Comparison of ENCODE assay signal across 1 cellular context in the genomic region with DNA sequence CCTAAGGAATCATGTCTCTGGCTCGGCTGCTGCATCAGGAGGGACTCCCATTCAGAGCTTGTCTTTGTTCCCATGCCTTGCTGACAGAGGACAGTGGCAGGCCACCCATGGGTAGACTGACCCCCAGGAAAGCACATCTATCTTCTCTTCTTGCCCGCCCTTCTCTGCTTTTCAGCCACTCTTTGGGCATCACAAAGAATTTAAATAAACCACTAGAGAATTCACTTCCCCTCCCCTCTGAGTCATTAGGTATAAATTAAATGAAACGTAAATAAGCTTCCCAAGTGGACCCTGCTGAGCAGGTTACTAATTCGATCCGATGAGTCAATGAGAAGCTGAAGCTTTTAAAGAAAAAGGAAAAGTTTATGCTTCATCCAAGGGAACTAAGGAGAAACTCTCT.
A peak's percentile ranks its signal among the peaks of the same experiment; 100 is the strongest.
TF ChIP-seq lines count a peak whose summit lies in the region.

No MANE protein-coding gene starts in this region.

TF ChIP-seq in HEK293, 187 proteins besides CTCF, POLR2A, EP300 and RAD21 (continued from another document and continues in another):
- TF ChIP-seq, protein P1, sequence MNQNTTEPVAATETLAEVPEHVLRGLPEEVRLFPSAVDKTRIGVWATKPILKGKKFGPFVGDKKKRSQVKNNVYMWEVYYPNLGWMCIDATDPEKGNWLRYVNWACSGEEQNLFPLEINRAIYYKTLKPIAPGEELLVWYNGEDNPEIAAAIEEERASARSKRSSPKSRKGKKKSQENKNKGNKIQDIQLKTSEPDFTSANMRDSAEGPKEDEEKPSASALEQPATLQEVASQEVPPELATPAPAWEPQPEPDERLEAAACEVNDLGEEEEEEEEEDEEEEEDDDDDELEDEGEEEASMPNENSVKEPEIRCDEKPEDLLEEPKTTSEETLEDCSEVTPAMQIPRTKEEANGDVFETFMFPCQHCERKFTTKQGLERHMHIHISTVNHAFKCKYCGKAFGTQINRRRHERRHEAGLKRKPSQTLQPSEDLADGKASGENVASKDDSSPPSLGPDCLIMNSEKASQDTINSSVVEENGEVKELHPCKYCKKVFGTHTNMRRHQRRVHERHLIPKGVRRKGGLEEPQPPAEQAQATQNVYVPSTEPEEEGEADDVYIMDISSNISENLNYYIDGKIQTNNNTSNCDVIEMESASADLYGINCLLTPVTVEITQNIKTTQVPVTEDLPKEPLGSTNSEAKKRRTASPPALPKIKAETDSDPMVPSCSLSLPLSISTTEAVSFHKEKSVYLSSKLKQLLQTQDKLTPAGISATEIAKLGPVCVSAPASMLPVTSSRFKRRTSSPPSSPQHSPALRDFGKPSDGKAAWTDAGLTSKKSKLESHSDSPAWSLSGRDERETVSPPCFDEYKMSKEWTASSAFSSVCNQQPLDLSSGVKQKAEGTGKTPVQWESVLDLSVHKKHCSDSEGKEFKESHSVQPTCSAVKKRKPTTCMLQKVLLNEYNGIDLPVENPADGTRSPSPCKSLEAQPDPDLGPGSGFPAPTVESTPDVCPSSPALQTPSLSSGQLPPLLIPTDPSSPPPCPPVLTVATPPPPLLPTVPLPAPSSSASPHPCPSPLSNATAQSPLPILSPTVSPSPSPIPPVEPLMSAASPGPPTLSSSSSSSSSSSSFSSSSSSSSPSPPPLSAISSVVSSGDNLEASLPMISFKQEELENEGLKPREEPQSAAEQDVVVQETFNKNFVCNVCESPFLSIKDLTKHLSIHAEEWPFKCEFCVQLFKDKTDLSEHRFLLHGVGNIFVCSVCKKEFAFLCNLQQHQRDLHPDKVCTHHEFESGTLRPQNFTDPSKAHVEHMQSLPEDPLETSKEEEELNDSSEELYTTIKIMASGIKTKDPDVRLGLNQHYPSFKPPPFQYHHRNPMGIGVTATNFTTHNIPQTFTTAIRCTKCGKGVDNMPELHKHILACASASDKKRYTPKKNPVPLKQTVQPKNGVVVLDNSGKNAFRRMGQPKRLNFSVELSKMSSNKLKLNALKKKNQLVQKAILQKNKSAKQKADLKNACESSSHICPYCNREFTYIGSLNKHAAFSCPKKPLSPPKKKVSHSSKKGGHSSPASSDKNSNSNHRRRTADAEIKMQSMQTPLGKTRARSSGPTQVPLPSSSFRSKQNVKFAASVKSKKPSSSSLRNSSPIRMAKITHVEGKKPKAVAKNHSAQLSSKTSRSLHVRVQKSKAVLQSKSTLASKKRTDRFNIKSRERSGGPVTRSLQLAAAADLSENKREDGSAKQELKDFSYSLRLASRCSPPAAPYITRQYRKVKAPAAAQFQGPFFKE (tag by site-specific recombination; IDR thresholded peaks at IDR 0.05; ENCODE audit: borderline replicate concordance), result no peak
- no peak for TF ChIP-seq ZNF266 (tag by site-specific recombination; IDR thresholded peaks at IDR 0.05; ENCODE audit: low read depth)
- TF ChIP-seq, protein P2, sequence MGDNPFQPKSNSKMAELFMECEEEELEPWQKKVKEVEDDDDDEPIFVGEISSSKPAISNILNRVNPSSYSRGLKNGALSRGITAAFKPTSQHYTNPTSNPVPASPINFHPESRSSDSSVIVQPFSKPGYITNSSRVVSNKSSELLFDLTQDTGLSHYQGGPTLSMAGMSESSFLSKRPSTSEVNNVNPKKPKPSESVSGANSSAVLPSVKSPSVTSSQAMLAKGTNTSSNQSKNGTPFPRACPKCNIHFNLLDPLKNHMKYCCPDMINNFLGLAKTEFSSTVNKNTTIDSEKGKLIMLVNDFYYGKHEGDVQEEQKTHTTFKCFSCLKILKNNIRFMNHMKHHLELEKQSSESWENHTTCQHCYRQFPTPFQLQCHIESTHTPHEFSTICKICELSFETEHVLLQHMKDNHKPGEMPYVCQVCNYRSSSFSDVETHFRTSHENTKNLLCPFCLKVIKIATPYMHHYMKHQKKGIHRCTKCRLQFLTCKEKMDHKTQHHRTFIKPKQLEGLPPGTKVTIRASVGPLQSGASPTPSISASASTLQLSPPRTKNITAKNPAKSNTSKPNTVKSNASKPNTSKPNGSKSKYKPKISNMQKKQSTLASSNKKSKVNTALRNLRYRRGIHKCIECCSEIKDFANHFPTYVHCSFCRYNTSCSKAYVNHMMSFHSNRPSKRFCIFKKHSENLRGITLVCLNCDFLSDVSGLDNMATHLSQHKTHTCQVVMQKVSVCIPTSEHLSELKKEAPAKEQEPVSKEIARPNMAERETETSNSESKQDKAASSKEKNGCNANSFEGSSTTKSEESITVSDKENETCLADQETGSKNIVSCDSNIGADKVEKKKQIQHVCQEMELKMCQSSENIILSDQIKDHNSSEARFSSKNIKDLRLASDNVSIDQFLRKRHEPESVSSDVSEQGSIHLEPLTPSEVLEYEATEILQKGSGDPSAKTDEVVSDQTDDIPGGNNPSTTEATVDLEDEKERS (tag by site-specific recombination; IDR thresholded peaks at IDR 0.05), result no peak
- no peak for TF ChIP-seq ZNF114 (tag by site-specific recombination; IDR thresholded peaks at IDR 0.05)
- TF ChIP-seq ZNF600 (tag by site-specific recombination; IDR thresholded peaks at IDR 0.05), result no peak
- TF ChIP-seq ZNF184 (tag by site-specific recombination; IDR thresholded peaks at IDR 0.05), result no peak
- no peak for TF ChIP-seq PRDM1 (tag by site-specific recombination; IDR thresholded peaks at IDR 0.05)
- no peak for TF ChIP-seq ZNF324 (tag by site-specific recombination; IDR thresholded peaks at IDR 0.05)
- TF ChIP-seq GFI1B (tag by site-specific recombination; IDR thresholded peaks at IDR 0.05), result no peak
- TF ChIP-seq ZNF311 (tag by site-specific recombination; IDR thresholded peaks at IDR 0.05; ENCODE audit: borderline replicate concordance), result no peak
- TF ChIP-seq, protein P3, sequence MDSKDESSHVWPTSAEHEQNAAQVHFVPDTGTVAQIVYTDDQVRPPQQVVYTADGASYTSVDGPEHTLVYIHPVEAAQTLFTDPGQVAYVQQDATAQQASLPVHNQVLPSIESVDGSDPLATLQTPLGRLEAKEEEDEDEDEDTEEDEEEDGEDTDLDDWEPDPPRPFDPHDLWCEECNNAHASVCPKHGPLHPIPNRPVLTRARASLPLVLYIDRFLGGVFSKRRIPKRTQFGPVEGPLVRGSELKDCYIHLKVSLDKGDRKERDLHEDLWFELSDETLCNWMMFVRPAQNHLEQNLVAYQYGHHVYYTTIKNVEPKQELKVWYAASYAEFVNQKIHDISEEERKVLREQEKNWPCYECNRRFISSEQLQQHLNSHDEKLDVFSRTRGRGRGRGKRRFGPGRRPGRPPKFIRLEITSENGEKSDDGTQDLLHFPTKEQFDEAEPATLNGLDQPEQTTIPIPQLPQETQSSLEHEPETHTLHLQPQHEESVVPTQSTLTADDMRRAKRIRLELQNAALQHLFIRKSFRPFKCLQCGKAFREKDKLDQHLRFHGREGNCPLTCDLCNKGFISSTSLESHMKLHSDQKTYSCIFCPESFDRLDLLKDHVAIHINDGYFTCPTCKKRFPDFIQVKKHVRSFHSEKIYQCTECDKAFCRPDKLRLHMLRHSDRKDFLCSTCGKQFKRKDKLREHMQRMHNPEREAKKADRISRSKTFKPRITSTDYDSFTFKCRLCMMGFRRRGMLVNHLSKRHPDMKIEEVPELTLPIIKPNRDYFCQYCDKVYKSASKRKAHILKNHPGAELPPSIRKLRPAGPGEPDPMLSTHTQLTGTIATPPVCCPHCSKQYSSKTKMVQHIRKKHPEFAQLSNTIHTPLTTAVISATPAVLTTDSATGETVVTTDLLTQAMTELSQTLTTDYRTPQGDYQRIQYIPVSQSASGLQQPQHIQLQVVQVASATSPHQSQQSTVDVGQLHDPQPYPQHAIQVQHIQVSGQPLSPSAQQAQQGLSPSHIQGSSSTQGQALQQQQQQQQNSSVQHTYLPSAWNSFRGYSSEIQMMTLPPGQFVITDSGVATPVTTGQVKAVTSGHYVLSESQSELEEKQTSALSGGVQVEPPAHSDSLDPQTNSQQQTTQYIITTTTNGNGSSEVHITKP (tag by site-specific recombination; IDR thresholded peaks at IDR 0.05), result peak; percentile 43; the same call in 1 of the 2 replicates
- TF ChIP-seq IKZF3 (tag by site-specific recombination; IDR thresholded peaks at IDR 0.05), result peak; percentile 53; the same call in 1 of the 2 replicates
- TF ChIP-seq ZNF24 (tag by site-specific recombination; IDR thresholded peaks at IDR 0.05), result 0 out of 2 replicates have a peak, but pooled peaks have one; percentile 46
- TF ChIP-seq KLF8 (tag by site-specific recombination; IDR thresholded peaks at IDR 0.05), result no peak
- TF ChIP-seq, protein P4, sequence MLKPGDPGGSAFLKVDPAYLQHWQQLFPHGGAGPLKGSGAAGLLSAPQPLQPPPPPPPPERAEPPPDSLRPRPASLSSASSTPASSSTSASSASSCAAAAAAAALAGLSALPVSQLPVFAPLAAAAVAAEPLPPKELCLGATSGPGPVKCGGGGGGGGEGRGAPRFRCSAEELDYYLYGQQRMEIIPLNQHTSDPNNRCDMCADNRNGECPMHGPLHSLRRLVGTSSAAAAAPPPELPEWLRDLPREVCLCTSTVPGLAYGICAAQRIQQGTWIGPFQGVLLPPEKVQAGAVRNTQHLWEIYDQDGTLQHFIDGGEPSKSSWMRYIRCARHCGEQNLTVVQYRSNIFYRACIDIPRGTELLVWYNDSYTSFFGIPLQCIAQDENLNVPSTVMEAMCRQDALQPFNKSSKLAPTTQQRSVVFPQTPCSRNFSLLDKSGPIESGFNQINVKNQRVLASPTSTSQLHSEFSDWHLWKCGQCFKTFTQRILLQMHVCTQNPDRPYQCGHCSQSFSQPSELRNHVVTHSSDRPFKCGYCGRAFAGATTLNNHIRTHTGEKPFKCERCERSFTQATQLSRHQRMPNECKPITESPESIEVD (tag by site-specific recombination; IDR thresholded peaks at IDR 0.05), result peak; percentile 63; the same call in 1 of the 2 replicates
- TF ChIP-seq MZF1 (tag by site-specific recombination; IDR thresholded peaks at IDR 0.05; ENCODE audit: borderline replicate concordance), result no peak
- no peak for TF ChIP-seq ZNF202 (tag by site-specific recombination; IDR thresholded peaks at IDR 0.05; ENCODE audit: borderline replicate concordance)
- no peak for TF ChIP-seq ZBTB48 (tag by site-specific recombination; IDR thresholded peaks at IDR 0.05)
- no peak for TF ChIP-seq ZNF133 (tag by site-specific recombination; IDR thresholded peaks at IDR 0.05)
- no peak for TF ChIP-seq ZNF112 (tag by site-specific recombination; IDR thresholded peaks at IDR 0.05)
- no peak for TF ChIP-seq YY2 (tag by site-specific recombination; IDR thresholded peaks at IDR 0.05)
- no peak for TF ChIP-seq ZNF19 (tag by site-specific recombination; IDR thresholded peaks at IDR 0.05; ENCODE audit: low read depth)
- TF ChIP-seq GLI2 (tag by site-specific recombination; IDR thresholded peaks at IDR 0.05; ENCODE audit: borderline replicate concordance, low read depth), result no peak
- no peak for TF ChIP-seq SP3 (tag by site-specific recombination; IDR thresholded peaks at IDR 0.05)
- no peak for TF ChIP-seq ZNF530 (tag by site-specific recombination; IDR thresholded peaks at IDR 0.05; ENCODE audit: low read depth)
- TF ChIP-seq, protein P5, sequence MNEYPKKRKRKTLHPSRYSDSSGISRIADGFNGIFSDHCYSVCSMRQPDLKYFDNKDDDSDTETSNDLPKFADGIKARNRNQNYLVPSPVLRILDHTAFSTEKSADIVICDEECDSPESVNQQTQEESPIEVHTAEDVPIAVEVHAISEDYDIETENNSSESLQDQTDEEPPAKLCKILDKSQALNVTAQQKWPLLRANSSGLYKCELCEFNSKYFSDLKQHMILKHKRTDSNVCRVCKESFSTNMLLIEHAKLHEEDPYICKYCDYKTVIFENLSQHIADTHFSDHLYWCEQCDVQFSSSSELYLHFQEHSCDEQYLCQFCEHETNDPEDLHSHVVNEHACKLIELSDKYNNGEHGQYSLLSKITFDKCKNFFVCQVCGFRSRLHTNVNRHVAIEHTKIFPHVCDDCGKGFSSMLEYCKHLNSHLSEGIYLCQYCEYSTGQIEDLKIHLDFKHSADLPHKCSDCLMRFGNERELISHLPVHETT (tag by site-specific recombination; IDR thresholded peaks at IDR 0.05), result peak; percentile 68; the same call in 1 of the 2 replicates
- no peak for TF ChIP-seq ZNF211 (tag by site-specific recombination; IDR thresholded peaks at IDR 0.05; ENCODE audit: low read depth)
- no peak for TF ChIP-seq ZNF76 (tag by site-specific recombination; IDR thresholded peaks at IDR 0.05; ENCODE audit: borderline replicate concordance, low read depth)
- TF ChIP-seq, protein P6, sequence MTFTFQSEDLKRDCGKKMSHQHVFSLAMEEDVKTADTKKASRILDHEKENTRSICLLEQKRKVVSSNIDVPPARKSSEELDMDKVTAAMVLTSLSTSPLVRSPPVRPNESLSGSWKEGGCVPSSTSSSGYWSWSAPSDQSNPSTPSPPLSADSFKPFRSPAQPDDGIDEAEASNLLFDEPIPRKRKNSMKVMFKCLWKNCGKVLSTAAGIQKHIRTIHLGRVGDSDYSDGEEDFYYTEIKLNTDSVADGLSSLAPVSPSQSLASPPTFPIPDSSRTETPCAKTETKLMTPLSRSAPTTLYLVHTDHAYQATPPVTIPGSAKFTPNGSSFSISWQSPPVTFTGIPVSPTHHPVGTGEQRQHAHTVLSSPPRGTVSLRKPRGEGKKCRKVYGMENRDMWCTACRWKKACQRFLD (tag by site-specific recombination; IDR thresholded peaks at IDR 0.05), result no peak
- TF ChIP-seq ZNF571 (tag by site-specific recombination; IDR thresholded peaks at IDR 0.05), result no peak
- TF ChIP-seq SALL2 (tag by site-specific recombination; IDR thresholded peaks at IDR 0.05; ENCODE audit: borderline replicate concordance), result no peak
- no peak for TF ChIP-seq ZNF239 (tag by site-specific recombination; IDR thresholded peaks at IDR 0.05)
- TF ChIP-seq ZNF391 (tag by site-specific recombination; IDR thresholded peaks at IDR 0.05; ENCODE audit: borderline replicate concordance, low read depth), result no peak
- TF ChIP-seq ZSCAN30 (tag by site-specific recombination; IDR thresholded peaks at IDR 0.05), result no peak
- no peak for TF ChIP-seq ZNF48 (tag by site-specific recombination; IDR thresholded peaks at IDR 0.05)
- TF ChIP-seq, protein P7, sequence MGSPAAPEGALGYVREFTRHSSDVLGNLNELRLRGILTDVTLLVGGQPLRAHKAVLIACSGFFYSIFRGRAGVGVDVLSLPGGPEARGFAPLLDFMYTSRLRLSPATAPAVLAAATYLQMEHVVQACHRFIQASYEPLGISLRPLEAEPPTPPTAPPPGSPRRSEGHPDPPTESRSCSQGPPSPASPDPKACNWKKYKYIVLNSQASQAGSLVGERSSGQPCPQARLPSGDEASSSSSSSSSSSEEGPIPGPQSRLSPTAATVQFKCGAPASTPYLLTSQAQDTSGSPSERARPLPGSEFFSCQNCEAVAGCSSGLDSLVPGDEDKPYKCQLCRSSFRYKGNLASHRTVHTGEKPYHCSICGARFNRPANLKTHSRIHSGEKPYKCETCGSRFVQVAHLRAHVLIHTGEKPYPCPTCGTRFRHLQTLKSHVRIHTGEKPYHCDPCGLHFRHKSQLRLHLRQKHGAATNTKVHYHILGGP (tag by site-specific recombination; IDR thresholded peaks at IDR 0.05), result no peak
- TF ChIP-seq, protein P8, sequence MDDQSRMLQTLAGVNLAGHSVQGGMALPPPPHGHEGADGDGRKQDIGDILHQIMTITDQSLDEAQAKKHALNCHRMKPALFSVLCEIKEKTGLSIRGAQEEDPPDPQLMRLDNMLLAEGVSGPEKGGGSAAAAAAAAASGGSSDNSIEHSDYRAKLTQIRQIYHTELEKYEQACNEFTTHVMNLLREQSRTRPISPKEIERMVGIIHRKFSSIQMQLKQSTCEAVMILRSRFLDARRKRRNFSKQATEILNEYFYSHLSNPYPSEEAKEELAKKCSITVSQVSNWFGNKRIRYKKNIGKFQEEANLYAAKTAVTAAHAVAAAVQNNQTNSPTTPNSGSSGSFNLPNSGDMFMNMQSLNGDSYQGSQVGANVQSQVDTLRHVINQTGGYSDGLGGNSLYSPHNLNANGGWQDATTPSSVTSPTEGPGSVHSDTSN (CRISPR knock-in tag; IDR thresholded peaks at IDR 0.05), result no peak
- no peak for TF ChIP-seq OSR2 (tag by site-specific recombination; IDR thresholded peaks at IDR 0.05)
- no peak for TF ChIP-seq ZFP69B (tag by site-specific recombination; IDR thresholded peaks at IDR 0.05)
- TF ChIP-seq ZNF621 (tag by site-specific recombination; IDR thresholded peaks at IDR 0.05), result no peak
